In the genomic region with DNA sequence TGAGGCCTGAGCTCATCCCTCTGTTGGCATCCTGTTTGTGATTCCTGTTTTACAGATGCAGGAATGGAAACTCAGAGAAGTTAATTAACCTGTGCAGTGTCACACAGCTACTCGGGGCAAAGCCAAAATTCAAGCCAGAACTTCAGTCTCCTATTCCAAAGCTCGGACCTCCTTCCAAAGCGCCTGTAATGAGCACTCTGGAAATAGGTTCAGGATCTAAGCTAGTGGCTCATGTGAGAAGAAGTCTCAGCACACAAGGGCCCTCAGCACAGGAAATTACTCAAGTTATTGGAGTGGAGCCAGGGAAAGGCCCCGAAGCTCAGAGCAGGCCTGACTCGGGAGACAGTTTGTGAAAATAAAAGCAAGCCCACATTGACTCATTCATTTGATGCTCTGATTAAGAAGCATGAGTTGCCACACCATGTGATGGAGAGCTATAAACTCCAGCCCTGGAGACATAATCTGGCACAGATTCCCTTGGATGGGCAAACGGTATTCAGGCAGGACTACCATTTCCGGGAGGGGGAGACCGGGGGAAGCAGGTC, we compare ENCODE assay signal across 8 cellular contexts. TPM values are rescaled to one million over a fixed set of nuclear protein-coding genes. Genes with fewer than 3 reads are reported as not detected.
A peak's percentile ranks its signal among the peaks of the same experiment; 100 is the strongest.
DNase-seq lines count a peak whose midpoint lies in the region; ATAC-seq, FAIRE-seq and TF ChIP-seq lines count a peak whose summit lies in the region.

No MANE protein-coding gene starts in this region.

- no TSS peak for BruUV-seq in OCI-LY7 (replicated peaks; lab: Mats Ljungman, UMichigan)

- peak; percentile 82 to 96 for TF ChIP-seq EP300 in tibial nerve (IDR thresholded peaks at IDR 0.05)

- peak overlapping the region; percentile 26; the same call in 1 of the 2 replicates for H2AFZ ChIP-seq in OCI-LY7 (ENCODE audit: low read length)

- 50 to 55% methylated on average over 8 of the region's 8 CpGs for WGBS in pancreas, 2 donors
- WGBS in tibial nerve, 2 donors = 2 to 13% methylated on average over 8 of the region's 8 CpGs

- H3K9me2 ChIP-seq in OCI-LY7 (ENCODE audit: insufficient read depth, low read length) = no peaks in the 10 kb centered on the region

- CTCF ChIA-PET in OCI-LY7 (lab: Charles Lee; ENCODE audit: unreplicated experiment) = no interaction called here

- intact Hi-C loops in OCI-LY7 (cut with micrococcal nuclease; ENCODE audit: unreplicated experiment) (no loop called here), pancreas (cut with DNase I) (no loop called here)

- H3K27ac ChIP-seq in OCI-LY7 (ENCODE audit: low read depth, low read length, poor library complexity, severe bottlenecking) (no peak overlapping the region), pancreas (peak overlapping the region in 2 of 4 donors; percentile 21 to 23), tibial nerve (peak overlapping the region; percentile 54 to 86 (median 72))

- H3K9me3 ChIP-seq in OCI-LY7 (ENCODE audit: low read length) = no peaks in the 10 kb centered on the region
- H3K9me3 ChIP-seq in pancreas = no peaks in the 10 kb centered on the region
- H3K9me3 ChIP-seq in tibial nerve = no peaks in the 10 kb centered on the region

- FAIRE-seq in GM18507 (lab: Jason Lieb, UNC) = peak; percentile 66
- no peak for FAIRE-seq in pancreas (lab: Jason Lieb, UNC)

- TF ChIP-seq POLR2A in tibial nerve (IDR thresholded peaks at IDR 0.05) = peak in 1 of 2 donors; percentile 28

- H3K4me3 ChIP-seq in OCI-LY7 (ENCODE audit: low read depth, low read length, poor library complexity, severe bottlenecking) = no peak overlapping the region
- no peak overlapping the region for H3K4me3 ChIP-seq in pancreas
- no peak overlapping the region for H3K4me3 ChIP-seq in tibial nerve

- no peaks in the 10 kb centered on the region for H3K36me3 ChIP-seq in OCI-LY7 (ENCODE audit: insufficient read depth, low read length)
- no peaks in the 10 kb centered on the region for H3K36me3 ChIP-seq in pancreas
- H3K36me3 ChIP-seq in tibial nerve = no peaks in the 10 kb centered on the region

- TF ChIP-seq CTCF in OCI-LY7 (conservative IDR thresholded peaks at IDR 0.05; ENCODE audit: low read length) = no peak
- TF ChIP-seq CTCF in pancreas (IDR thresholded peaks at IDR 0.05) = no peak
- TF ChIP-seq CTCF in tibial nerve (IDR thresholded peaks at IDR 0.05) = no peak

- no peak overlapping the region for H3K4me2 ChIP-seq in OCI-LY7 (ENCODE audit: low read length)

- no peaks in the 10 kb centered on the region for H3K27me3 ChIP-seq in pancreas
- no peaks in the 10 kb centered on the region for H3K27me3 ChIP-seq in tibial nerve

- DNase-seq in GM18507 (ENCODE audit: extremely low spot score, insufficient read length, low read depth) (no peak), OCI-LY7 (ENCODE audit: low spot score) (no peak), fibroblast of peridontal ligament (ENCODE audit: extremely low read depth) (peak; percentile 100), pancreas (peak in 3 of 6 donors; percentile 11 to 61 (median 32)), tibial nerve (ENCODE audit: low spot score in 2 of 2) (peak; percentile 63 to 94), NCI-H2227 (lab: John Stamatoyannopoulos, UW; ENCODE audit: unreplicated experiment) (no peak)
- DNase-seq in activated T-cell treated with anti-CD3 and anti-CD28 coated beads, Interleukin-2, amount 50 U/mL, for 1 hour = peak; percentile 39

- H4K20me1 ChIP-seq in OCI-LY7 (ENCODE audit: insufficient read depth, low read length) = no peaks in the 10 kb centered on the region

- ATAC-seq in HG03064 (IDR thresholded peaks at IDR 0.05; ENCODE audit: low read depth, unreplicated experiment) (peak; percentile 88), pancreas (peak in 3 of 4 donors; percentile 74 to 89 (median 88))

- POLR2A ChIA-PET in OCI-LY7 (lab: Charles Lee) = interaction anchor here (1.1 kb wide), 1 partner anchor 16 kb away, joined by 3 read pairs; no protein-coding TSS in a partner anchor

- H3K4me1 ChIP-seq in OCI-LY7 (ENCODE audit: insufficient read depth, low read length, poor library complexity, severe bottlenecking) (no peaks in the 10 kb centered on the region), pancreas (no peaks in the 10 kb centered on the region), tibial nerve (peaks cover 0 to 47% (median 31%) of the 10 kb centered on the region in 4 donors)

- no peaks in the 10 kb centered on the region for H3K79me2 ChIP-seq in OCI-LY7 (ENCODE audit: insufficient read depth, low read depth, low read length)

RNA-seq across cellular contexts. Expression of gene LYST, which starts 50.6 kb away (rescaled TPM):
- total RNA-seq in OCI-LY7 (2014; rRNA removed; shearing (Covaris generic)) = 4.0 and 10.0 TPM in 2 replicates
- 8.2 and 8.3 TPM in 2 replicates for total RNA-seq in OCI-LY7 (2022)
- 10 to 100 TPM in 3 of 6 donors, 1 to 10 TPM in 3; 8.1 to 13.7 (median 9.7) TPM for total RNA-seq in pancreas
- 1 to 10 TPM; 4.3 to 5.2 TPM for polyA plus RNA-seq in pancreas
- total RNA-seq in tibial nerve = 10 to 100 TPM; 48.0 to 62.8 (median 61.0) TPM

Comparison
In these comparisons a context has a peak if more than half of its experiments do, and no peak if none do; other contexts are left out.
1. DNase-seq: peak in activated T-cell treated with anti-CD3 and anti-CD28 coated beads, Interleukin-2, amount 50 U/mL, for 1 hour (single experiment), fibroblast of peridontal ligament (single experiment) and tibial nerve (2 of 2); none in GM18507 (single experiment), OCI-LY7 (single experiment) and NCI-H2227 (single experiment).